In the genomic region with DNA sequence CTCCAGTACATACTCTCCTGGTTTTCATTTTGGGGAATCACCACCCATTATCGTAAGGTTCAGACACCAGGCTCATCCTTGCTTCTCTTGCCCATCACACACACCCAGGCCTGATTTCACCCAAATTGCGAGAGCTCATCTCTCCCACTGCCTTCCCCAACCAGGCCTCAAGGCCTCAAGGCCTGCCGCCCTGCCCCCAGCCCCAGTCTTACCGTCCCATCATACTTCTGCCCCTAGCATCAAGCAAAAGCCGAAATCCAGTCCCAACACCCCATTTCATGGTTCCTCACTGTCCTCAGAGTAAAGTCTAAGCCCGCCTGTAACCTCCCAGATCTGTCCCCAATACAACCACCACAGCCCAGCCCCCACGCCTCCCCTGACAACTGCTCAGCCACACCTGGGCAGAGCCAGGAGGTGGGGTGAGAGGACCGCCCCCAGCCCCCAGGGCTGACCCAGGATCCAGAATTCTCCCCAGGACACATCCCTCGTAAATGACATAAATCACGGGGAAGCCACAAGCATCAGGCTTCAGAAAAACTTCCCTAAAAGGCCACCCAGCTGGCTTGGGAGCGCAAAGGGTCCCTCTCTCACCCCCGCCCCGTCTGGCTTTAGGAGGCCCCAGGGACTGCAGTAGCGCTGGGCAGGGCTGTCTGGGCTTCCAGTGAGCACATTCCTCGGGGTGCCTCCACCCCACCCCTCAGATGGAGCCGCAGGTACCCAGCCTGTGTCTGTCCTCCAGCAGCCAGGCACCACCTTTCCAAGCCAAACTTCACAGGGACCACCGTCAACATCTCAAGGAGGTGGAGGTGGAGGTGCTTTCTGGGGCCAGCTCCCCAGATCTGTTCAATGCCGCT, we compare ENCODE assay signal across 1 cellular context.
TF ChIP-seq lines count a peak whose summit lies in the region.

No MANE protein-coding gene starts in this region.

TF ChIP-seq in GM23338, 12 proteins besides CTCF, POLR2A, EP300 and RAD21 (continued from another document):
- TF ChIP-seq, protein P1, sequence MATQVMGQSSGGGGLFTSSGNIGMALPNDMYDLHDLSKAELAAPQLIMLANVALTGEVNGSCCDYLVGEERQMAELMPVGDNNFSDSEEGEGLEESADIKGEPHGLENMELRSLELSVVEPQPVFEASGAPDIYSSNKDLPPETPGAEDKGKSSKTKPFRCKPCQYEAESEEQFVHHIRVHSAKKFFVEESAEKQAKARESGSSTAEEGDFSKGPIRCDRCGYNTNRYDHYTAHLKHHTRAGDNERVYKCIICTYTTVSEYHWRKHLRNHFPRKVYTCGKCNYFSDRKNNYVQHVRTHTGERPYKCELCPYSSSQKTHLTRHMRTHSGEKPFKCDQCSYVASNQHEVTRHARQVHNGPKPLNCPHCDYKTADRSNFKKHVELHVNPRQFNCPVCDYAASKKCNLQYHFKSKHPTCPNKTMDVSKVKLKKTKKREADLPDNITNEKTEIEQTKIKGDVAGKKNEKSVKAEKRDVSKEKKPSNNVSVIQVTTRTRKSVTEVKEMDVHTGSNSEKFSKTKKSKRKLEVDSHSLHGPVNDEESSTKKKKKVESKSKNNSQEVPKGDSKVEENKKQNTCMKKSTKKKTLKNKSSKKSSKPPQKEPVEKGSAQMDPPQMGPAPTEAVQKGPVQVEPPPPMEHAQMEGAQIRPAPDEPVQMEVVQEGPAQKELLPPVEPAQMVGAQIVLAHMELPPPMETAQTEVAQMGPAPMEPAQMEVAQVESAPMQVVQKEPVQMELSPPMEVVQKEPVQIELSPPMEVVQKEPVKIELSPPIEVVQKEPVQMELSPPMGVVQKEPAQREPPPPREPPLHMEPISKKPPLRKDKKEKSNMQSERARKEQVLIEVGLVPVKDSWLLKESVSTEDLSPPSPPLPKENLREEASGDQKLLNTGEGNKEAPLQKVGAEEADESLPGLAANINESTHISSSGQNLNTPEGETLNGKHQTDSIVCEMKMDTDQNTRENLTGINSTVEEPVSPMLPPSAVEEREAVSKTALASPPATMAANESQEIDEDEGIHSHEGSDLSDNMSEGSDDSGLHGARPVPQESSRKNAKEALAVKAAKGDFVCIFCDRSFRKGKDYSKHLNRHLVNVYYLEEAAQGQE (IDR thresholded peaks at IDR 0.05; ENCODE audit: unreplicated experiment) = no peak
- TF ChIP-seq CREB1 (CRISPR knock-in tag; IDR thresholded peaks at IDR 0.05; ENCODE audit: low read depth) = no peak
- no peak for TF ChIP-seq JUNB (IDR thresholded peaks at IDR 0.05; ENCODE audit: unreplicated experiment)
- TF ChIP-seq NANOG (IDR thresholded peaks at IDR 0.05; ENCODE audit: borderline replicate concordance) = no peak
- no peak for TF ChIP-seq POLR2AphosphoS5 (IDR thresholded peaks at IDR 0.05; ENCODE audit: low read depth)
- no peak for TF ChIP-seq EZH2 (IDR thresholded peaks at IDR 0.05; ENCODE audit: low read depth, unreplicated experiment)
- TF ChIP-seq STAT1 (IDR thresholded peaks at IDR 0.05; ENCODE audit: unreplicated experiment) = no peak
- TF ChIP-seq EZH2phosphoT487 (IDR thresholded peaks at IDR 0.05; ENCODE audit: unreplicated experiment) = no peak
- no peak for TF ChIP-seq ZNF114 (CRISPR knock-in tag; IDR thresholded peaks at IDR 0.05)
- TF ChIP-seq, protein P2, sequence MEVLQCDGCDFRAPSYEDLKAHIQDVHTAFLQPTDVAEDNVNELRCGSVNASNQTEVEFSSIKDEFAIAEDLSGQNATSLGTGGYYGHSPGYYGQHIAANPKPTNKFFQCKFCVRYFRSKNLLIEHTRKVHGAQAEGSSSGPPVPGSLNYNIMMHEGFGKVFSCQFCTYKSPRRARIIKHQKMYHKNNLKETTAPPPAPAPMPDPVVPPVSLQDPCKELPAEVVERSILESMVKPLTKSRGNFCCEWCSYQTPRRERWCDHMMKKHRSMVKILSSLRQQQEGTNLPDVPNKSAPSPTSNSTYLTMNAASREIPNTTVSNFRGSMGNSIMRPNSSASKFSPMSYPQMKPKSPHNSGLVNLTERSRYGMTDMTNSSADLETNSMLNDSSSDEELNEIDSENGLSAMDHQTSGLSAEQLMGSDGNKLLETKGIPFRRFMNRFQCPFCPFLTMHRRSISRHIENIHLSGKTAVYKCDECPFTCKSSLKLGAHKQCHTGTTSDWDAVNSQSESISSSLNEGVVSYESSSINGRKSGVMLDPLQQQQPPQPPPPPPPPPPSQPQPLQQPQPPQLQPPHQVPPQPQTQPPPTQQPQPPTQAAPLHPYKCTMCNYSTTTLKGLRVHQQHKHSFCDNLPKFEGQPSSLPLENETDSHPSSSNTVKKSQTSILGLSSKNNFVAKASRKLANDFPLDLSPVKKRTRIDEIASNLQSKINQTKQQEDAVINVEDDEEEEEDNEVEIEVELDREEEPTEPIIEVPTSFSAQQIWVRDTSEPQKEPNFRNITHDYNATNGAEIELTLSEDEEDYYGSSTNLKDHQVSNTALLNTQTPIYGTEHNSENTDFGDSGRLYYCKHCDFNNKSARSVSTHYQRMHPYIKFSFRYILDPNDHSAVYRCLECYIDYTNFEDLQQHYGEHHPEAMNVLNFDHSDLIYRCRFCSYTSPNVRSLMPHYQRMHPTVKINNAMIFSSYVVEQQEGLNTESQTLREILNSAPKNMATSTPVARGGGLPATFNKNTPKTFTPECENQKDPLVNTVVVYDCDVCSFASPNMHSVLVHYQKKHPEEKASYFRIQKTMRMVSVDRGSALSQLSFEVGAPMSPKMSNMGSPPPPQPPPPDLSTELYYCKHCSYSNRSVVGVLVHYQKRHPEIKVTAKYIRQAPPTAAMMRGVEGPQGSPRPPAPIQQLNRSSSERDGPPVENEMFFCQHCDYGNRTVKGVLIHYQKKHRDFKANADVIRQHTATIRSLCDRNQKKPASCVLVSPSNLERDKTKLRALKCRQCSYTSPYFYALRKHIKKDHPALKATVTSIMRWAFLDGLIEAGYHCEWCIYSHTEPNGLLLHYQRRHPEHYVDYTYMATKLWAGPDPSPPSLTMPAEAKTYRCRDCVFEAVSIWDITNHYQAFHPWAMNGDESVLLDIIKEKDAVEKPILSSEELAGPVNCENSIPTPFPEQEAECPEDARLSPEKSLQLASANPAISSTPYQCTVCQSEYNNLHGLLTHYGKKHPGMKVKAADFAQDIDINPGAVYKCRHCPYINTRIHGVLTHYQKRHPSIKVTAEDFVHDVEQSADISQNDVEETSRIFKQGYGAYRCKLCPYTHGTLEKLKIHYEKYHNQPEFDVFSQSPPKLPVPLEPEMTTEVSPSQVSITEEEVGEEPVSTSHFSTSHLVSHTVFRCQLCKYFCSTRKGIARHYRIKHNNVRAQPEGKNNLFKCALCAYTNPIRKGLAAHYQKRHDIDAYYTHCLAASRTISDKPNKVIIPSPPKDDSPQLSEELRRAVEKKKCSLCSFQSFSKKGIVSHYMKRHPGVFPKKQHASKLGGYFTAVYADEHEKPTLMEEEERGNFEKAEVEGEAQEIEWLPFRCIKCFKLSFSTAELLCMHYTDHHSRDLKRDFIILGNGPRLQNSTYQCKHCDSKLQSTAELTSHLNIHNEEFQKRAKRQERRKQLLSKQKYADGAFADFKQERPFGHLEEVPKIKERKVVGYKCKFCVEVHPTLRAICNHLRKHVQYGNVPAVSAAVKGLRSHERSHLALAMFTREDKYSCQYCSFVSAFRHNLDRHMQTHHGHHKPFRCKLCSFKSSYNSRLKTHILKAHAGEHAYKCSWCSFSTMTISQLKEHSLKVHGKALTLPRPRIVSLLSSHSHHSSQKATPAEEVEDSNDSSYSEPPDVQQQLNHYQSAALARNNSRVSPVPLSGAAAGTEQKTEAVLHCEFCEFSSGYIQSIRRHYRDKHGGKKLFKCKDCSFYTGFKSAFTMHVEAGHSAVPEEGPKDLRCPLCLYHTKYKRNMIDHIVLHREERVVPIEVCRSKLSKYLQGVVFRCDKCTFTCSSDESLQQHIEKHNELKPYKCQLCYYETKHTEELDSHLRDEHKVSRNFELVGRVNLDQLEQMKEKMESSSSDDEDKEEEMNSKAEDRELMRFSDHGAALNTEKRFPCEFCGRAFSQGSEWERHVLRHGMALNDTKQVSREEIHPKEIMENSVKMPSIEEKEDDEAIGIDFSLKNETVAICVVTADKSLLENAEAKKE (CRISPR knock-in tag; IDR thresholded peaks at IDR 0.05) = no peak
- TF ChIP-seq, protein P3, sequence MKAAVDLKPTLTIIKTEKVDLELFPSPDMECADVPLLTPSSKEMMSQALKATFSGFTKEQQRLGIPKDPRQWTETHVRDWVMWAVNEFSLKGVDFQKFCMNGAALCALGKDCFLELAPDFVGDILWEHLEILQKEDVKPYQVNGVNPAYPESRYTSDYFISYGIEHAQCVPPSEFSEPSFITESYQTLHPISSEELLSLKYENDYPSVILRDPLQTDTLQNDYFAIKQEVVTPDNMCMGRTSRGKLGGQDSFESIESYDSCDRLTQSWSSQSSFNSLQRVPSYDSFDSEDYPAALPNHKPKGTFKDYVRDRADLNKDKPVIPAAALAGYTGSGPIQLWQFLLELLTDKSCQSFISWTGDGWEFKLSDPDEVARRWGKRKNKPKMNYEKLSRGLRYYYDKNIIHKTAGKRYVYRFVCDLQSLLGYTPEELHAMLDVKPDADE (IDR thresholded peaks at IDR 0.05) = no peak
